8 cellular contexts compared by ENCODE assay signal in genomic region chr17:7851438-7852261, GRCh38. TPM values are rescaled to one million over a fixed set of nuclear protein-coding genes. Genes with fewer than 3 reads are reported as not detected.
A peak's percentile ranks its signal among the peaks of the same experiment; 100 is the strongest.
DNase-seq lines count a peak whose midpoint lies in the region; ATAC-seq, FAIRE-seq and TF ChIP-seq lines count a peak whose summit lies in the region.

No MANE protein-coding gene starts in this region.

- H3K4me3 ChIP-seq in PC-3 (ENCODE audit: low read length): peak overlapping the region; percentile 43
- peak overlapping the region in 3 of 4 donors; percentile 21 to 42 (median 31) for H3K4me3 ChIP-seq in esophagus squamous epithelium

- peaks cover 16% of the 10 kb centered on the region for H3K79me2 ChIP-seq in PC-3 (ENCODE audit: low read length)

- no peak overlapping the region for H3K27ac Mint-ChIP-seq in activated T-cell treated with anti-CD3 and anti-CD28 coated beads, Interleukin-2, amount 50 U/mL, for 72 hours
- peak overlapping the region; percentile 87 to 97 (median 91) for H3K27ac Mint-ChIP-seq in naive B cell
- peak overlapping the region; percentile 70 for H3K27ac Mint-ChIP-seq in stimulated activated memory B cell treated with anti-CD40 and anti-IgM and Interleukin-4, amounts not matched to agents 10 μg/mL and 1 μg/mL and 100 μg/mL, for 72 hours

- H3K36me3 Mint-ChIP-seq in activated T-cell treated with anti-CD3 and anti-CD28 coated beads, Interleukin-2, amount 50 U/mL, for 72 hours (ENCODE audit: insufficient read depth in 2 of 2): peaks cover 2 to 18% of the 10 kb centered on the region in 2 donors
- H3K36me3 Mint-ChIP-seq in naive B cell: peaks cover 0 to 4% of the 10 kb centered on the region in 2 donors
- peaks cover 58% of the 10 kb centered on the region for H3K36me3 Mint-ChIP-seq in stimulated activated memory B cell treated with anti-CD40 and anti-IgM and Interleukin-4, amounts not matched to agents 10 μg/mL and 1 μg/mL and 100 μg/mL, for 72 hours

- H3K4me2 ChIP-seq in PC-3 (ENCODE audit: low read length): peak overlapping the region; percentile 62

- no TSS peak for BruUV-seq in PC-3 (replicated peaks; lab: Mats Ljungman, UMichigan)

- H3F3A ChIP-seq in PC-3 (ENCODE audit: low read length, unreplicated experiment): no peaks in the 10 kb centered on the region

- peak; percentile 74 for TF ChIP-seq CTCF in PC-3 (conservative IDR thresholded peaks at IDR 0.05; ENCODE audit: low read depth, low read length)
- TF ChIP-seq CTCF in esophagus squamous epithelium (IDR thresholded peaks at IDR 0.05): peak; percentile 96 to 99 (median 98)

- H3K9me2 ChIP-seq in PC-3 (replicated peaks; ENCODE audit: low read length): no peaks in the 10 kb centered on the region

- POLR2A ChIA-PET in PC-3 (lab: Charles Lee; ENCODE audit: unreplicated experiment): no interaction called here

- H3K27me3 ChIP-seq in PC-3 (ENCODE audit: low read length): no peaks in the 10 kb centered on the region
- no peaks in the 10 kb centered on the region for H3K27me3 ChIP-seq in esophagus squamous epithelium

- H4K20me1 ChIP-seq in PC-3 (ENCODE audit: low read length): no peaks in the 10 kb centered on the region

- TF ChIP-seq POLR2A in esophagus squamous epithelium (IDR thresholded peaks at IDR 0.05): peak in 1 of 4 donors; percentile 33

- CTCF ChIA-PET in PC-3 (lab: Charles Lee): interaction anchor here (0.6 to 0.7 kb wide), 2 partner anchors 27 to 161 kb away, joined by 3 read pairs; no protein-coding TSS in a partner anchor

- H3K4me1 Mint-ChIP-seq in activated T-cell treated with anti-CD3 and anti-CD28 coated beads, Interleukin-2, amount 50 U/mL, for 72 hours (ENCODE audit: low read depth): peaks cover 37% of the 10 kb centered on the region
- H3K4me1 Mint-ChIP-seq in naive B cell: peaks cover 15 to 22% (median 17%) of the 10 kb centered on the region in 3 donors
- H3K4me1 Mint-ChIP-seq in stimulated activated memory B cell treated with anti-CD40 and anti-IgM and Interleukin-4, amounts not matched to agents 10 μg/mL and 1 μg/mL and 100 μg/mL, for 72 hours: peaks cover 49% of the 10 kb centered on the region

- ATAC-seq in GM21367 (IDR thresholded peaks at IDR 0.05; ENCODE audit: unreplicated experiment) (peak; percentile 46), PC-3 (peak; percentile 85), naive B cell (ENCODE audit: low read depth in 2 of 2) (peak; percentile 78 to 86)
- peak; percentile 91 to 92 for ATAC-seq in activated T-cell treated with anti-CD3 and anti-CD28 coated beads, Interleukin-2, amount 50 U/mL, for 72 hours (replicated peaks in 1 of 2)
- ATAC-seq in stimulated activated memory B cell treated with anti-CD40 and anti-IgM and Interleukin-4, amounts not matched to agents 10 μg/mL and 1 μg/mL and 100 μg/mL, for 72 hours: peak; percentile 94

- DNase-seq in DMS114 treated with DMSO at 0.1 percent for 48 hours (lab: John Stamatoyannopoulos, UW; ENCODE audit: unreplicated experiment) (peak; percentile 31), HTR-8/SVneo (ENCODE audit: insufficient read length, low spot score) (peak; percentile 89), PC-3 (peak; percentile 87), esophagus squamous epithelium (lab: John Stamatoyannopoulos, UW) (no peak), naive B cell (peak; percentile 95)
- peak; percentile 94 to 95 for DNase-seq in activated T-cell treated with anti-CD3 and anti-CD28 coated beads, Interleukin-2, amount 50 U/mL, for 72 hours

- no peak overlapping the region for H3K27ac ChIP-seq in PC-3 (ENCODE audit: low read length)
- H3K27ac ChIP-seq in esophagus squamous epithelium: peak overlapping the region in 3 of 4 donors; percentile 14 to 66 (median 17)

- intact Hi-C loops in PC-3 (cut with micrococcal nuclease) (loop anchor here (1.0 kb wide), 1 partner anchor 29 kb away; no protein-coding TSS in a partner anchor), esophagus squamous epithelium (cut with DNase I) (no loop called here)

- peak overlapping the region; percentile 72 to 75 for H3K4me3 Mint-ChIP-seq in activated T-cell treated with anti-CD3 and anti-CD28 coated beads, Interleukin-2, amount 50 U/mL, for 72 hours
- peak overlapping the region; percentile 56 to 85 (median 77) for H3K4me3 Mint-ChIP-seq in naive B cell
- peak overlapping the region; percentile 74 for H3K4me3 Mint-ChIP-seq in stimulated activated memory B cell treated with anti-CD40 and anti-IgM and Interleukin-4, amounts not matched to agents 10 μg/mL and 1 μg/mL and 100 μg/mL, for 72 hours

- H3K9me3 Mint-ChIP-seq in activated T-cell treated with anti-CD3 and anti-CD28 coated beads, Interleukin-2, amount 50 U/mL, for 72 hours: no peaks in the 10 kb centered on the region
- H3K9me3 Mint-ChIP-seq in naive B cell: no peaks in the 10 kb centered on the region
- no peaks in the 10 kb centered on the region for H3K9me3 Mint-ChIP-seq in stimulated activated memory B cell treated with anti-CD40 and anti-IgM and Interleukin-4, amounts not matched to agents 10 μg/mL and 1 μg/mL and 100 μg/mL, for 72 hours

- no peak overlapping the region for H3K9ac ChIP-seq in PC-3 (ENCODE audit: low read length)

- peaks cover 8% of the 10 kb centered on the region; the same call in 1 of the 2 replicates for H3K36me3 ChIP-seq in PC-3 (ENCODE audit: low read depth, low read length)
- peaks cover 38 to 72% (median 41%) of the 10 kb centered on the region in 3 donors for H3K36me3 ChIP-seq in esophagus squamous epithelium

- FAIRE-seq in HTR-8/SVneo (lab: Jason Lieb, UNC): peak; percentile 100

- H3K27me3 Mint-ChIP-seq in activated T-cell treated with anti-CD3 and anti-CD28 coated beads, Interleukin-2, amount 50 U/mL, for 72 hours (ENCODE audit: low read depth): no peaks in the 10 kb centered on the region
- H3K27me3 Mint-ChIP-seq in naive B cell: no peaks in the 10 kb centered on the region
- H3K27me3 Mint-ChIP-seq in stimulated activated memory B cell treated with anti-CD40 and anti-IgM and Interleukin-4, amounts not matched to agents 10 μg/mL and 1 μg/mL and 100 μg/mL, for 72 hours: no peaks in the 10 kb centered on the region

- H3K9me3 ChIP-seq in PC-3 (ENCODE audit: low read length) (no peaks in the 10 kb centered on the region), esophagus squamous epithelium (no peaks in the 10 kb centered on the region)

- H3K4me1 ChIP-seq in PC-3 (ENCODE audit: insufficient read depth, low read length) (peaks cover 18% of the 10 kb centered on the region), esophagus squamous epithelium (peaks cover 23 to 57% (median 29%) of the 10 kb centered on the region in 3 donors)

- 23 to 39% methylated on average over 11 to 13 of the region's 60 CpGs for WGBS in esophagus squamous epithelium, 2 donors

- H2AFZ ChIP-seq in PC-3 (ENCODE audit: low read length): no peak overlapping the region

RNA-seq across cellular contexts. Expression of gene TMEM88, which starts 3.2 kb away (rescaled TPM):
- total RNA-seq in PC-3 (2014; rRNA removed) (1.5 TPM in 1 of 2 replicates, not detected in the other), esophagus squamous epithelium (1 to 10 TPM in 3 of 4 donors, not detected in 1; 1.5 to 3.8 (median 1.6) TPM)
- 1 to 10 TPM; 5.2 to 5.3 TPM for total RNA-seq in activated T-cell treated with anti-CD3 and anti-CD28 coated beads, Interleukin-2, amount 50 U/mL, for 72 hours
- polyA plus RNA-seq in naive B cell (ENCODE audit: low read depth in 6 of 6): under 1 TPM in 1 of 6 donors, not detected in 5; 0.68 TPM

RNA-seq across cellular contexts. Expression of gene NAA38, which starts 5.7 kb away (rescaled TPM):
- total RNA-seq in PC-3 (2014; rRNA removed): 403 and 409 TPM in 2 replicates
- total RNA-seq in activated T-cell treated with anti-CD3 and anti-CD28 coated beads, Interleukin-2, amount 50 U/mL, for 72 hours: 10 to 100 TPM; 42.7 to 43.5 TPM
- total RNA-seq in esophagus squamous epithelium: 10 to 100 TPM; 45.2 to 80.1 (median 74.8) TPM
- polyA plus RNA-seq in naive B cell (ENCODE audit: low read depth in 6 of 6): 100 to 1,000 TPM; 121 to 158 (median 136) TPM

RNA-seq across cellular contexts. Expression of gene CYB5D1, which starts 6.2 kb away (rescaled TPM):
- 16.7 and 23.1 TPM in 2 replicates for total RNA-seq in PC-3 (2014; rRNA removed)
- total RNA-seq in activated T-cell treated with anti-CD3 and anti-CD28 coated beads, Interleukin-2, amount 50 U/mL, for 72 hours: 10 to 100 TPM in 1 of 2 donors, 1 to 10 TPM in 1; 6.7 to 10.2 TPM
- 1 to 10 TPM; 3.8 to 9.3 (median 7.5) TPM for total RNA-seq in esophagus squamous epithelium
- 1 to 10 TPM; 3.4 to 5.2 (median 3.7) TPM for polyA plus RNA-seq in naive B cell (ENCODE audit: low read depth in 6 of 6)

RNA-seq across cellular contexts. Expression of gene KDM6B, which starts 17.6 kb away (rescaled TPM):
- 3.2 and 158 TPM in 2 replicates for total RNA-seq in PC-3 (2014; rRNA removed)
- 10 to 100 TPM; 73.7 to 83.5 TPM for total RNA-seq in activated T-cell treated with anti-CD3 and anti-CD28 coated beads, Interleukin-2, amount 50 U/mL, for 72 hours
- 10 to 100 TPM in 1 of 4 donors, 1 to 10 TPM in 3; 6.7 to 14.6 (median 7.5) TPM for total RNA-seq in esophagus squamous epithelium
- polyA plus RNA-seq in naive B cell (ENCODE audit: low read depth in 6 of 6): 1 to 10 TPM in 3 of 6 donors, under 1 TPM in 3; 0.04 to 1.9 (median 0.99) TPM

RNA-seq across cellular contexts. Expression of gene CHD3, which starts 36.9 kb away (rescaled TPM):
- total RNA-seq in PC-3 (2014; rRNA removed) (102 and 151 TPM in 2 replicates), esophagus squamous epithelium (10 to 100 TPM; 57.7 to 93.5 (median 73.0) TPM)
- 100 to 1,000 TPM; 133 to 140 TPM for total RNA-seq in activated T-cell treated with anti-CD3 and anti-CD28 coated beads, Interleukin-2, amount 50 U/mL, for 72 hours
- polyA plus RNA-seq in naive B cell (ENCODE audit: low read depth in 6 of 6): 1 to 10 TPM in 5 of 6 donors, under 1 TPM in 1; 0.06 to 8.0 (median 3.4) TPM
